ENCODE assay signal across 1 cellular context in the genomic region with DNA sequence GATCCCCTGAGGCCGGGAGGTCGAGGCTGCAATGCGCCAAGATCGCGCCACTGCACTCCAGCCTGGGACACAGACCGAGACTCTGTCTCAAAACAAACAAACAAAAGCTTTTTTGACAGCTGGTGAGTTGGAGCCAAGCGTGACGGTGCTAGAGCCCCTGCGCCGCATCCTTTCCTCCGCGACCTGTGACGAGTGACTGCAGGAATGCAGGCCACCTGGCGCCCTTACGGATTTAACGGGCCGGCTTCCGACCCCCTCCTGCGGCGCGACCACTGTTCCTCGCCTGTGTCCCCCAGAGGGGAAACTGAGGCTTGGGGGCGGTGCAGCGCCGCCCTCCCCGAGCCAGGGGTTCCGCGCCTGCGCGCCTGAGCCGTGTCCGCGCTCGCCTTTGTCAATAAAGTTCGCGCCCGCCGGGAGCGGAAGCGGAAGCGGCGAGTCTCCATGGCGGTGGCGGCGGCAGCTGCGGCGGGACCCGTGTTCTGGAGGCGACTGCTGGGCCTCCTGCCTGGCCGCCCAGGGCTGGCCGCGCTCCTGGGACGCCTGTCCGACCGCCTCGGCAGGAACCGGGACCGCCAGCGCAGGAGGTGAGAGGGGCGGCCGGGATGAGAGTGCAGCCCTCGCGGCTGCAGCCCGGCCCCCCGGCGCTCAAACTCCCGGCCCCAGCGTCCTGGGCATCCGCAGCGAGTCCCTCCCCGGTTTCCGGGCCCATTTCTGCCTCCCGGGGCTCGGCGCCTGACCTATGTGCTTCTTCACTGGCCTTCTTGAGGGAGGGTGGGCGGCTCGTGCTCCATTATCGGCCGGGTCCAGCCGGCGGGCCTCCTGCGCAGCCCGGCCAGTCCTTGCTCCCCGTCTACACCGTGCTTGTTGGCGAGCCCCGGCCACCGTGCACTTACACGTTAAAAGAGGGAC.
A peak's percentile ranks its signal among the peaks of the same experiment; 100 is the strongest.
TF ChIP-seq lines count a peak whose summit lies in the region.

A gene with protein sequence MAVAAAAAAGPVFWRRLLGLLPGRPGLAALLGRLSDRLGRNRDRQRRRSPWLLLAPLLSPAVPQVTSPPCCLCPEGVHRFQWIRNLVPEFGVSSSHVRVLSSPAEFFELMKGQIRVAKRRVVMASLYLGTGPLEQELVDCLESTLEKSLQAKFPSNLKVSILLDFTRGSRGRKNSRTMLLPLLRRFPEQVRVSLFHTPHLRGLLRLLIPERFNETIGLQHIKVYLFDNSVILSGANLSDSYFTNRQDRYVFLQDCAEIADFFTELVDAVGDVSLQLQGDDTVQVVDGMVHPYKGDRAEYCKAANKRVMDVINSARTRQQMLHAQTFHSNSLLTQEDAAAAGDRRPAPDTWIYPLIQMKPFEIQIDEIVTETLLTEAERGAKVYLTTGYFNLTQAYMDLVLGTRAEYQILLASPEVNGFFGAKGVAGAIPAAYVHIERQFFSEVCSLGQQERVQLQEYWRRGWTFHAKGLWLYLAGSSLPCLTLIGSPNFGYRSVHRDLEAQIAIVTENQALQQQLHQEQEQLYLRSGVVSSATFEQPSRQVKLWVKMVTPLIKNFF (plus strand): TSS at position 425 of the 909 bp plus-strand sequence. CDS start 17 bp downstream, at position 442.

TF ChIP-seq in HepG2, 621 proteins besides CTCF, POLR2A, EP300 and RAD21 (continued from another document and continues in another):
- TF ChIP-seq ZNF569 (CRISPR knock-in tag; IDR thresholded peaks at IDR 0.05; ENCODE audit: borderline replicate concordance), result 0 out of 2 replicates have a peak, but pooled peaks have one; percentile 48
- TF ChIP-seq RNF2 (conservative IDR thresholded peaks at IDR 0.05; ENCODE audit: low read depth), result 0 out of 2 replicates have a peak, but pooled peaks have one; percentile 55
- peak; percentile 74; the same call in 1 of the 2 replicates for TF ChIP-seq SMYD3 (CRISPR knock-in tag; IDR thresholded peaks at IDR 0.05)
- TF ChIP-seq, protein P1, sequence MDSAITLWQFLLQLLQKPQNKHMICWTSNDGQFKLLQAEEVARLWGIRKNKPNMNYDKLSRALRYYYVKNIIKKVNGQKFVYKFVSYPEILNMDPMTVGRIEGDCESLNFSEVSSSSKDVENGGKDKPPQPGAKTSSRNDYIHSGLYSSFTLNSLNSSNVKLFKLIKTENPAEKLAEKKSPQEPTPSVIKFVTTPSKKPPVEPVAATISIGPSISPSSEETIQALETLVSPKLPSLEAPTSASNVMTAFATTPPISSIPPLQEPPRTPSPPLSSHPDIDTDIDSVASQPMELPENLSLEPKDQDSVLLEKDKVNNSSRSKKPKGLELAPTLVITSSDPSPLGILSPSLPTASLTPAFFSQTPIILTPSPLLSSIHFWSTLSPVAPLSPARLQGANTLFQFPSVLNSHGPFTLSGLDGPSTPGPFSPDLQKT (CRISPR knock-in tag; IDR thresholded peaks at IDR 0.05; ENCODE audit: borderline replicate concordance), result peak; percentile 48; the same call in 1 of the 2 replicates
- TF ChIP-seq AKAP8 (CRISPR knock-in tag; IDR thresholded peaks at IDR 0.05), result peak; percentile 63; the same call in 1 of the 2 replicates
- TF ChIP-seq, protein P2, sequence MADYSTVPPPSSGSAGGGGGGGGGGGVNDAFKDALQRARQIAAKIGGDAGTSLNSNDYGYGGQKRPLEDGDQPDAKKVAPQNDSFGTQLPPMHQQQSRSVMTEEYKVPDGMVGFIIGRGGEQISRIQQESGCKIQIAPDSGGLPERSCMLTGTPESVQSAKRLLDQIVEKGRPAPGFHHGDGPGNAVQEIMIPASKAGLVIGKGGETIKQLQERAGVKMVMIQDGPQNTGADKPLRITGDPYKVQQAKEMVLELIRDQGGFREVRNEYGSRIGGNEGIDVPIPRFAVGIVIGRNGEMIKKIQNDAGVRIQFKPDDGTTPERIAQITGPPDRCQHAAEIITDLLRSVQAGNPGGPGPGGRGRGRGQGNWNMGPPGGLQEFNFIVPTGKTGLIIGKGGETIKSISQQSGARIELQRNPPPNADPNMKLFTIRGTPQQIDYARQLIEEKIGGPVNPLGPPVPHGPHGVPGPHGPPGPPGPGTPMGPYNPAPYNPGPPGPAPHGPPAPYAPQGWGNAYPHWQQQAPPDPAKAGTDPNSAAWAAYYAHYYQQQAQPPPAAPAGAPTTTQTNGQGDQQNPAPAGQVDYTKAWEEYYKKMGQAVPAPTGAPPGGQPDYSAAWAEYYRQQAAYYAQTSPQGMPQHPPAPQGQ (CRISPR knock-in tag; IDR thresholded peaks at IDR 0.05; ENCODE audit: borderline replicate concordance), result peak; percentile 88
- peak; percentile 18; the same call in 1 of the 2 replicates for TF ChIP-seq ZNF7 (CRISPR knock-in tag; IDR thresholded peaks at IDR 0.05)
- peak; percentile 54; the same call in 1 of the 2 replicates for TF ChIP-seq NFKBIZ (CRISPR knock-in tag; IDR thresholded peaks at IDR 0.05)
- TF ChIP-seq ADNP (CRISPR knock-in tag; IDR thresholded peaks at IDR 0.05), result peak; percentile 83
- TF ChIP-seq KAT2B (IDR thresholded peaks at IDR 0.05; ENCODE audit: borderline replicate concordance, low read depth, low read length), result no peak
- TF ChIP-seq, protein P3, sequence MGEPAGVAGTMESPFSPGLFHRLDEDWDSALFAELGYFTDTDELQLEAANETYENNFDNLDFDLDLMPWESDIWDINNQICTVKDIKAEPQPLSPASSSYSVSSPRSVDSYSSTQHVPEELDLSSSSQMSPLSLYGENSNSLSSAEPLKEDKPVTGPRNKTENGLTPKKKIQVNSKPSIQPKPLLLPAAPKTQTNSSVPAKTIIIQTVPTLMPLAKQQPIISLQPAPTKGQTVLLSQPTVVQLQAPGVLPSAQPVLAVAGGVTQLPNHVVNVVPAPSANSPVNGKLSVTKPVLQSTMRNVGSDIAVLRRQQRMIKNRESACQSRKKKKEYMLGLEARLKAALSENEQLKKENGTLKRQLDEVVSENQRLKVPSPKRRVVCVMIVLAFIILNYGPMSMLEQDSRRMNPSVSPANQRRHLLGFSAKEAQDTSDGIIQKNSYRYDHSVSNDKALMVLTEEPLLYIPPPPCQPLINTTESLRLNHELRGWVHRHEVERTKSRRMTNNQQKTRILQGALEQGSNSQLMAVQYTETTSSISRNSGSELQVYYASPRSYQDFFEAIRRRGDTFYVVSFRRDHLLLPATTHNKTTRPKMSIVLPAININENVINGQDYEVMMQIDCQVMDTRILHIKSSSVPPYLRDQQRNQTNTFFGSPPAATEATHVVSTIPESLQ (CRISPR knock-in tag; conservative IDR thresholded peaks at IDR 0.05), result no peak
- peak; percentile 95 for TF ChIP-seq ZNF274 (CRISPR knock-in tag; IDR thresholded peaks at IDR 0.05)
- TF ChIP-seq IRX3 (CRISPR knock-in tag; IDR thresholded peaks at IDR 0.05; ENCODE audit: borderline replicate concordance, low read depth), result no peak
- peak; percentile 88 for TF ChIP-seq ZNF564 (CRISPR knock-in tag; IDR thresholded peaks at IDR 0.05)
- peak; percentile 1; the same call in 1 of the 2 replicates for TF ChIP-seq ZNF879 (CRISPR knock-in tag; IDR thresholded peaks at IDR 0.05)
- peak; percentile 83 for TF ChIP-seq XRCC5 (optimal IDR thresholded peaks at IDR 0.05; ENCODE audit: low read length)
- no peak for TF ChIP-seq LCORL (IDR thresholded peaks at IDR 0.05)
- peak; percentile 86 for TF ChIP-seq LCORL (CRISPR knock-in tag; IDR thresholded peaks at IDR 0.05)
- peak; percentile 54 for TF ChIP-seq ZBTB7B (CRISPR knock-in tag; IDR thresholded peaks at IDR 0.05)
- TF ChIP-seq ZNF331 (CRISPR knock-in tag; IDR thresholded peaks at IDR 0.05), result peak; percentile 89
- TF ChIP-seq, protein P4, sequence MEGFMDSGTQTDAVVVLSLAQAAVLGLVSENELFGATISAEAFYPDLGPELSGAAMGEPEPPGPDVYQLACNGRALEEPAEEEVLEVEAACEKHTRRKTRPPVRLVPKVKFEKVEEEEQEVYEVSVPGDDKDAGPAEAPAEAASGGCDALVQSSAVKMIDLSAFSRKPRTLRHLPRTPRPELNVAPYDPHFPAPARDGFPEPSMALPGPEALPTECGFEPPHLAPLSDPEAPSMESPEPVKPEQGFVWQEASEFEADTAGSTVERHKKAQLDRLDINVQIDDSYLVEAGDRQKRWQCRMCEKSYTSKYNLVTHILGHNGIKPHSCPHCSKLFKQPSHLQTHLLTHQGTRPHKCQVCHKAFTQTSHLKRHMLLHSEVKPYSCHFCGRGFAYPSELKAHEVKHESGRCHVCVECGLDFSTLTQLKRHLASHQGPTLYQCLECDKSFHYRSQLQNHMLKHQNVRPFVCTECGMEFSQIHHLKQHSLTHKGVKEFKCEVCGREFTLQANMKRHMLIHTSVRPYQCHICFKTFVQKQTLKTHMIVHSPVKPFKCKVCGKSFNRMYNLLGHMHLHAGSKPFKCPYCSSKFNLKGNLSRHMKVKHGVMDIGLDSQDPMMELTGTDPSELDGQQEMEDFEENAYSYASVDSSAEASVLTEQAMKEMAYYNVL (CRISPR knock-in tag; IDR thresholded peaks at IDR 0.05; ENCODE audit: borderline replicate concordance), result peak; percentile 90
- no peak for TF ChIP-seq ZNF766 (CRISPR knock-in tag; IDR thresholded peaks at IDR 0.05; ENCODE audit: borderline replicate concordance)
- TF ChIP-seq GABPA (IDR thresholded peaks at IDR 0.05; ENCODE audit: low read depth, low read length), result peak; percentile 96
- TF ChIP-seq GABPA (CRISPR knock-in tag; IDR thresholded peaks at IDR 0.05; ENCODE audit: low read depth), result peak; percentile 90
- TF ChIP-seq, protein P5, sequence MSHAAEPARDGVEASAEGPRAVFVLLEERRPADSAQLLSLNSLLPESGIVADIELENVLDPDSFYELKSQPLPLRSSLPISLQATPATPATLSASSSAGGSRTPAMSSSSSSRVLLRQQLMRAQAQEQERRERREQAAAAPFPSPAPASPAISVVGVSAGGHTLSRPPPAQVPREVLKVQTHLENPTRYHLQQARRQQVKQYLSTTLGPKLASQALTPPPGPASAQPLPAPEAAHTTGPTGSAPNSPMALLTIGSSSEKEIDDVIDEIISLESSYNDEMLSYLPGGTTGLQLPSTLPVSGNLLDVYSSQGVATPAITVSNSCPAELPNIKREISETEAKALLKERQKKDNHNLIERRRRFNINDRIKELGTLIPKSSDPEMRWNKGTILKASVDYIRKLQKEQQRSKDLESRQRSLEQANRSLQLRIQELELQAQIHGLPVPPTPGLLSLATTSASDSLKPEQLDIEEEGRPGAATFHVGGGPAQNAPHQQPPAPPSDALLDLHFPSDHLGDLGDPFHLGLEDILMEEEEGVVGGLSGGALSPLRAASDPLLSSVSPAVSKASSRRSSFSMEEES (CRISPR knock-in tag; IDR thresholded peaks at IDR 0.05), result peak; percentile 65; the same call in 1 of the 2 replicates
- TF ChIP-seq, protein P6, sequence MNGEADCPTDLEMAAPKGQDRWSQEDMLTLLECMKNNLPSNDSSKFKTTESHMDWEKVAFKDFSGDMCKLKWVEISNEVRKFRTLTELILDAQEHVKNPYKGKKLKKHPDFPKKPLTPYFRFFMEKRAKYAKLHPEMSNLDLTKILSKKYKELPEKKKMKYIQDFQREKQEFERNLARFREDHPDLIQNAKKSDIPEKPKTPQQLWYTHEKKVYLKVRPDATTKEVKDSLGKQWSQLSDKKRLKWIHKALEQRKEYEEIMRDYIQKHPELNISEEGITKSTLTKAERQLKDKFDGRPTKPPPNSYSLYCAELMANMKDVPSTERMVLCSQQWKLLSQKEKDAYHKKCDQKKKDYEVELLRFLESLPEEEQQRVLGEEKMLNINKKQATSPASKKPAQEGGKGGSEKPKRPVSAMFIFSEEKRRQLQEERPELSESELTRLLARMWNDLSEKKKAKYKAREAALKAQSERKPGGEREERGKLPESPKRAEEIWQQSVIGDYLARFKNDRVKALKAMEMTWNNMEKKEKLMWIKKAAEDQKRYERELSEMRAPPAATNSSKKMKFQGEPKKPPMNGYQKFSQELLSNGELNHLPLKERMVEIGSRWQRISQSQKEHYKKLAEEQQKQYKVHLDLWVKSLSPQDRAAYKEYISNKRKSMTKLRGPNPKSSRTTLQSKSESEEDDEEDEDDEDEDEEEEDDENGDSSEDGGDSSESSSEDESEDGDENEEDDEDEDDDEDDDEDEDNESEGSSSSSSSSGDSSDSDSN (CRISPR knock-in tag; IDR thresholded peaks at IDR 0.05), result peak; percentile 85
- no peak for TF ChIP-seq MTA3 (CRISPR knock-in tag; IDR thresholded peaks at IDR 0.05)
- no peak; the same call in 1 of the 2 replicates for TF ChIP-seq ZMAT3 (CRISPR knock-in tag; conservative IDR thresholded peaks at IDR 0.05)
- TF ChIP-seq, protein P7, sequence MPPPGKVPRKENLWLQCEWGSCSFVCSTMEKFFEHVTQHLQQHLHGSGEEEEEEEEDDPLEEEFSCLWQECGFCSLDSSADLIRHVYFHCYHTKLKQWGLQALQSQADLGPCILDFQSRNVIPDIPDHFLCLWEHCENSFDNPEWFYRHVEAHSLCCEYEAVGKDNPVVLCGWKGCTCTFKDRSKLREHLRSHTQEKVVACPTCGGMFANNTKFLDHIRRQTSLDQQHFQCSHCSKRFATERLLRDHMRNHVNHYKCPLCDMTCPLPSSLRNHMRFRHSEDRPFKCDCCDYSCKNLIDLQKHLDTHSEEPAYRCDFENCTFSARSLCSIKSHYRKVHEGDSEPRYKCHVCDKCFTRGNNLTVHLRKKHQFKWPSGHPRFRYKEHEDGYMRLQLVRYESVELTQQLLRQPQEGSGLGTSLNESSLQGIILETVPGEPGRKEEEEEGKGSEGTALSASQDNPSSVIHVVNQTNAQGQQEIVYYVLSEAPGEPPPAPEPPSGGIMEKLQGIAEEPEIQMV (CRISPR knock-in tag; IDR thresholded peaks at IDR 0.05; ENCODE audit: low read depth), result no peak
- TF ChIP-seq EED (CRISPR knock-in tag; IDR thresholded peaks at IDR 0.05), result peak; percentile 99
- TF ChIP-seq TCF7 (IDR thresholded peaks at IDR 0.05; ENCODE audit: low read depth), result no peak
- no peak for TF ChIP-seq TBL1XR1 (IDR thresholded peaks at IDR 0.05; ENCODE audit: borderline replicate concordance, low read length, partially characterized antibody)
- TF ChIP-seq, protein P8, sequence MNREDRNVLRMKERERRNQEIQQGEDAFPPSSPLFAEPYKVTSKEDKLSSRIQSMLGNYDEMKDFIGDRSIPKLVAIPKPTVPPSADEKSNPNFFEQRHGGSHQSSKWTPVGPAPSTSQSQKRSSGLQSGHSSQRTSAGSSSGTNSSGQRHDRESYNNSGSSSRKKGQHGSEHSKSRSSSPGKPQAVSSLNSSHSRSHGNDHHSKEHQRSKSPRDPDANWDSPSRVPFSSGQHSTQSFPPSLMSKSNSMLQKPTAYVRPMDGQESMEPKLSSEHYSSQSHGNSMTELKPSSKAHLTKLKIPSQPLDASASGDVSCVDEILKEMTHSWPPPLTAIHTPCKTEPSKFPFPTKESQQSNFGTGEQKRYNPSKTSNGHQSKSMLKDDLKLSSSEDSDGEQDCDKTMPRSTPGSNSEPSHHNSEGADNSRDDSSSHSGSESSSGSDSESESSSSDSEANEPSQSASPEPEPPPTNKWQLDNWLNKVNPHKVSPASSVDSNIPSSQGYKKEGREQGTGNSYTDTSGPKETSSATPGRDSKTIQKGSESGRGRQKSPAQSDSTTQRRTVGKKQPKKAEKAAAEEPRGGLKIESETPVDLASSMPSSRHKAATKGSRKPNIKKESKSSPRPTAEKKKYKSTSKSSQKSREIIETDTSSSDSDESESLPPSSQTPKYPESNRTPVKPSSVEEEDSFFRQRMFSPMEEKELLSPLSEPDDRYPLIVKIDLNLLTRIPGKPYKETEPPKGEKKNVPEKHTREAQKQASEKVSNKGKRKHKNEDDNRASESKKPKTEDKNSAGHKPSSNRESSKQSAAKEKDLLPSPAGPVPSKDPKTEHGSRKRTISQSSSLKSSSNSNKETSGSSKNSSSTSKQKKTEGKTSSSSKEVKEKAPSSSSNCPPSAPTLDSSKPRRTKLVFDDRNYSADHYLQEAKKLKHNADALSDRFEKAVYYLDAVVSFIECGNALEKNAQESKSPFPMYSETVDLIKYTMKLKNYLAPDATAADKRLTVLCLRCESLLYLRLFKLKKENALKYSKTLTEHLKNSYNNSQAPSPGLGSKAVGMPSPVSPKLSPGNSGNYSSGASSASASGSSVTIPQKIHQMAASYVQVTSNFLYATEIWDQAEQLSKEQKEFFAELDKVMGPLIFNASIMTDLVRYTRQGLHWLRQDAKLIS (CRISPR knock-in tag; IDR thresholded peaks at IDR 0.05), result no peak
- peak; percentile 89 for TF ChIP-seq AGO2 (optimal IDR thresholded peaks at IDR 0.05; ENCODE audit: low read depth, low read length)
- peak; percentile 66; the same call in 1 of the 2 replicates for TF ChIP-seq NCOA2 (CRISPR knock-in tag; IDR thresholded peaks at IDR 0.05)
- TF ChIP-seq ZNF816 (CRISPR knock-in tag; IDR thresholded peaks at IDR 0.05; ENCODE audit: borderline replicate concordance), result peak; percentile 65; the same call in 1 of the 2 replicates
- TF ChIP-seq HNF4A (CRISPR knock-in tag; IDR thresholded peaks at IDR 0.05), result no peak
